Comparison of ENCODE assay signal across 6 cellular contexts in the genomic region with DNA sequence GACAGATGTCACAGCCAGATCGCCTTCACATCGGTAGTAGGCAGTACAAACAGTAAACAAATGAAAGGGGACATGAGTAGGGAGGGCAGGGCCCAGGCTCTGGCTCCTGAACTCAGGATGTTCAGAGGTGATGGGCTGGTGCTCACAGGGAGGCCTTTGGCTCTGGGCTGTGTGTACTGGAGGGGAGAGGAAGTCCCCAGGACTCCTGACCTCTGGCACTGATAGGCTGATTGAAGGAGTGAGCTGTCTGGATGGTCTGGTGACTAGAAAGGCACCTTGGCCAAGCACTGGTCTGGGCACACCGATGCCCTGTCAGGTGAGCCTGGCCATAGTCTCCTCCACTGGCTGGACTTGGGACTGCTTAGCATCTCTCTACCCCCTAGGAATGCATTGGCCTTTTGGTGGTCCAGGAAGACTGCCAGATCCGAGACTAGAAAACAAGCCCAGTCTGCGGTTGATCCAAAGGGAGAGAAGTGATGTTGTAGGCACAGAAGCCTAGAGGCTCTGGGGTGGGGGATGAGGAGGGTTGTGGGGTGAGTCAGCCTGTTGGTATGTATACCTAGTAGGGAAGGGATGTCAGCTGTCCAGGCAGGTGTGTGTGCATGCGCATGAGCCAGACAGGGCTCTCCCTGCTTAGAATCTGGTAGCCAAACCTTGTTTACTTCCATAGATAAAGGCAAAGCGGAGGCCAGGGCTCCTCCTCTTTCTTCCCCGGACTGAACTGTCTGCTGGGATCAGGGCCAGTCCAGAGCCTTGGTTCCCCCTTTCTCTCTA.
DNase-seq lines count a peak whose midpoint lies in the region; ATAC-seq lines count a peak whose summit lies in the region.

No MANE protein-coding gene starts in this region.

- DNase-seq in SIG-M5 treated with dmso at 0.1 percent for 504 hours (lab: John Stamatoyannopoulos, UW; ENCODE audit: unreplicated experiment) = peak; percentile 52
- no peak for DNase-seq in SIG-M5 (lab: John Stamatoyannopoulos, UW)
- no peak for DNase-seq in stimulated activated naive CD8-positive, alpha-beta T cell treated with anti-CD3 and anti-CD28 coated beads, Interleukin-15, amount 100 ng/mL, for 72 hours
- DNase-seq in stimulated activated CD4-positive, alpha-beta T cell treated with anti-CD3 and anti-CD28 coated beads, Interleukin-15, amount 100 ng/mL, for 24 hours = no peak
- DNase-seq in stimulated activated CD4-positive, alpha-beta T cell treated with anti-CD3 and anti-CD28 coated beads, Interleukin-4, amount 100 ng/mL, for 1 hour = no peak

- H3K27ac ChIP-seq in duodenal mucosa (ENCODE audit: low read depth, low read length) = peak overlapping the region; percentile 84

- peak overlapping the region; percentile 88 to 94 for H3K9ac ChIP-seq in duodenal mucosa (ENCODE audit: low read depth in 1 of 2, low read length in 2 of 2)

- H3K4me3 Mint-ChIP-seq in stimulated activated naive CD8-positive, alpha-beta T cell treated with anti-CD3 and anti-CD28 coated beads, Interleukin-15, amount 100 ng/mL, for 72 hours = peak overlapping the region; percentile 9 to 11

- H3K27me3 Mint-ChIP-seq in stimulated activated naive CD8-positive, alpha-beta T cell treated with anti-CD3 and anti-CD28 coated beads, Interleukin-15, amount 100 ng/mL, for 72 hours = peaks cover 27% of the 10 kb centered on the region

- H3K9me3 Mint-ChIP-seq in stimulated activated naive CD8-positive, alpha-beta T cell treated with anti-CD3 and anti-CD28 coated beads, Interleukin-15, amount 100 ng/mL, for 72 hours = no peaks in the 10 kb centered on the region

- H3K9me3 ChIP-seq in duodenal mucosa (ENCODE audit: control insufficient read depth in 1 of 2, low read length in 2 of 2) = no peaks in the 10 kb centered on the region

- no peak overlapping the region for H3K27ac Mint-ChIP-seq in stimulated activated naive CD8-positive, alpha-beta T cell treated with anti-CD3 and anti-CD28 coated beads, Interleukin-15, amount 100 ng/mL, for 72 hours

- H3K4me1 Mint-ChIP-seq in stimulated activated naive CD8-positive, alpha-beta T cell treated with anti-CD3 and anti-CD28 coated beads, Interleukin-15, amount 100 ng/mL, for 72 hours = peaks cover 35% of the 10 kb centered on the region

- peaks cover 0 to 5% of the 10 kb centered on the region in 2 donors for H3K36me3 ChIP-seq in duodenal mucosa (ENCODE audit: control insufficient read depth in 1 of 2, insufficient read depth in 2 of 2, low read length in 2 of 2)

- no peak for ATAC-seq in stimulated activated naive CD8-positive, alpha-beta T cell treated with anti-CD3 and anti-CD28 coated beads, Interleukin-15, amount 100 ng/mL, for 72 hours

- peak overlapping the region; percentile 81 to 85 for H3K4me3 ChIP-seq in duodenal mucosa (ENCODE audit: low read depth in 1 of 2, low read length in 2 of 2)

- H3K27me3 ChIP-seq in duodenal mucosa (ENCODE audit: control insufficient read depth in 1 of 2, insufficient read depth in 2 of 2, low read length in 2 of 2) = no peaks in the 10 kb centered on the region

- H3K4me1 ChIP-seq in duodenal mucosa (ENCODE audit: control insufficient read depth in 1 of 2, insufficient read depth in 2 of 2, low read length in 2 of 2) = peaks cover 16 to 40% of the 10 kb centered on the region in 2 donors
